1 cellular context compared by ENCODE assay signal in the genomic region with DNA sequence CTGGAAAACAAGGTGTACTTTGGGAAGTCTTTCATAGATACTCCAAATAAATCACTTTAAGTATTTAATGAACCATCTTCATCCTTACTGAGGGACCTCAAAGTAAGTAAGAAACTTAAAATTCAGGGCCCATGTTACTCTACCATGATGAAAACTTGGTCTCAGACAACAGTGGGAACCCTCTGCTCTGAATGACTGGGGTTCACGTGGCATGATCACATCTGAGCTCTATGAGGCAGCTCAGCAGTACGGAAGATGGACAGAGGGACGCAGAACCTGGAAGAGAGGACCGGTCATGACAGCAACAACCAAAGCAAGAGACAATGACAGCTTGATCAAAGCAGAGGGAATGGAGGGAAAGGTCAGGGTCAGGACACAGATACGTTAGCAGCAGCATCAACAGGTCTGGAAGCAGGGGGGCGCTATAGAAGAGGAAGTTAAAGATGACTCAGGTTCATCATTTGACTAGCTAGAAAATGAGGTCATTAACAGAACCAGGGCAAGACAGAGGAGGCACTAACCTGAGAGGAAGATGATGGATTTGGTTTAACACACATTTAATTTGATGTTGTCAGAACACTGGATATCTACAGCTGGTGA.
TF ChIP-seq lines count a peak whose summit lies in the region.

No MANE protein-coding gene starts in this region.

TF ChIP-seq in IMR-90, 13 proteins besides CTCF, POLR2A, EP300 and RAD21:
- TF ChIP-seq, protein P1, sequence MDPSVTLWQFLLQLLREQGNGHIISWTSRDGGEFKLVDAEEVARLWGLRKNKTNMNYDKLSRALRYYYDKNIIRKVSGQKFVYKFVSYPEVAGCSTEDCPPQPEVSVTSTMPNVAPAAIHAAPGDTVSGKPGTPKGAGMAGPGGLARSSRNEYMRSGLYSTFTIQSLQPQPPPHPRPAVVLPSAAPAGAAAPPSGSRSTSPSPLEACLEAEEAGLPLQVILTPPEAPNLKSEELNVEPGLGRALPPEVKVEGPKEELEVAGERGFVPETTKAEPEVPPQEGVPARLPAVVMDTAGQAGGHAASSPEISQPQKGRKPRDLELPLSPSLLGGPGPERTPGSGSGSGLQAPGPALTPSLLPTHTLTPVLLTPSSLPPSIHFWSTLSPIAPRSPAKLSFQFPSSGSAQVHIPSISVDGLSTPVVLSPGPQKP (IDR thresholded peaks at IDR 0.05; ENCODE audit: borderline replicate concordance, low read depth, low read length) = no peak
- TF ChIP-seq FOS (IDR thresholded peaks at IDR 0.05; ENCODE audit: low read depth, low read length) = no peak
- TF ChIP-seq MAFK (IDR thresholded peaks at IDR 0.05; ENCODE audit: low read depth, low read length) = no peak
- TF ChIP-seq NFE2L2 (IDR thresholded peaks at IDR 0.05; ENCODE audit: low read depth, low read length) = no peak
- TF ChIP-seq, protein P2, sequence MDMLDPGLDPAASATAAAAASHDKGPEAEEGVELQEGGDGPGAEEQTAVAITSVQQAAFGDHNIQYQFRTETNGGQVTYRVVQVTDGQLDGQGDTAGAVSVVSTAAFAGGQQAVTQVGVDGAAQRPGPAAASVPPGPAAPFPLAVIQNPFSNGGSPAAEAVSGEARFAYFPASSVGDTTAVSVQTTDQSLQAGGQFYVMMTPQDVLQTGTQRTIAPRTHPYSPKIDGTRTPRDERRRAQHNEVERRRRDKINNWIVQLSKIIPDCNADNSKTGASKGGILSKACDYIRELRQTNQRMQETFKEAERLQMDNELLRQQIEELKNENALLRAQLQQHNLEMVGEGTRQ (IDR thresholded peaks at IDR 0.05; ENCODE audit: low read depth, low read length) = no peak
- TF ChIP-seq MXI1 (IDR thresholded peaks at IDR 0.05; ENCODE audit: borderline replicate concordance, low read depth, low read length) = no peak
TF ChIP-seq in IMR-90: peak in this region for 0.
